Comparison of ENCODE assay signal across 17 cellular contexts in the genomic region with DNA sequence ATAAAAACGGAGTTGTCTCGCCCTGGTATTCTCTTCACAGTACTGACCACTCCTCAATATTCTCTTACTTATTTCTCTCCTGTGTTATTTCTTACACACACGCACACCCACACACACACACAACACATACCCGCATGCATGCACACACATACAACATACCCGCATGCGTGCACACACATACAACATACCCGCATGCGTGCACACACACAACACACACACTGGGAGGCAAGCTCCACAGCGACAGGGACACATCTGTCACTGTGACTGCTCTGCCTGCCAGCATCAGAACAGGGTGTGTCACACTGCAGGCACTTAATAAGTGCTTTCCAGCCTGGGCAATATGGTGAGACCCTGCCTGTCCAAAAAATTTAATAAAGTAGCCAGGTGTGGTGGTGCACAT. TPM values are rescaled to one million over a fixed set of nuclear protein-coding genes. Genes with fewer than 3 reads are reported as not detected.
"Had no signal": no experiment of that assay in that cellular context is flagged by ENCODE, and none has a peak within 500 bp of the region (broad histone marks: within the 10 kb centered on the region; RNA-seq: fewer than 3 reads in every experiment).

No MANE protein-coding gene starts in this region.

- H3K27me3 ChIP-seq: cardiac muscle cell, foreskin keratinocyte, neural progenitor cell, upper lobe of left lung had no signal

- H3K27ac ChIP-seq: cardiac muscle cell, foreskin keratinocyte, neural progenitor cell, upper lobe of left lung had no signal

- DNase-seq: activated B cell treated with CpG ODN at 0.5 μM for 24 hours; activated CD4-positive, alpha-beta T cell treated with anti-CD3 and anti-CD28 coated beads for 4 hours; activated CD4-positive, alpha-beta T cell treated with anti-CD3 and anti-CD28 coated beads, Interleukin-2, amount 50 U/mL, for 48 hours; activated effector memory CD4-positive, alpha-beta T cell treated with Interleukin-2 at 50 U/mL for 16 hours; activated naive CD4-positive, alpha-beta T cell treated with anti-CD3 and anti-CD28 coated beads, Interleukin-2, amount 10 ng/mL, durations not matched to agents 7 days and 5 days; activated T-cell treated with anti-CD3 and anti-CD28 coated beads, Interleukin-2, amount 50 U/mL, for 72 hours; effector CD8-positive, alpha-beta T cell; erythroblast; foreskin keratinocyte; naive thymus-derived CD4-positive, alpha-beta T cell; retina; stimulated activated CD4-positive, alpha-beta T cell treated with anti-CD3 and anti-CD28 coated beads, Interleukin-4, amount 100 ng/mL, for 1 hour; stimulated activated naive CD4-positive, alpha-beta T cell treated with Interleukin-2 at 50 U/mL for 16 hours; T1000; upper lobe of left lung had no signal

- ATAC-seq: activated T-cell treated with anti-CD3 and anti-CD28 coated beads, Interleukin-2, amount 50 U/mL, for 72 hours; foreskin keratinocyte had no signal

- H3K4me3 ChIP-seq: cardiac muscle cell, neural progenitor cell, upper lobe of left lung had no signal

RNA-seq across cellular contexts. Expression of a gene that starts 35.8 kb away (rescaled TPM):
- total RNA-seq: activated B cell treated with CpG ODN at 0.5 μM for 24 hours; activated T-cell treated with anti-CD3 and anti-CD28 coated beads, Interleukin-2, amount 50 U/mL, for 72 hours; naive thymus-derived CD4-positive, alpha-beta T cell had no signal
